Comparison of ENCODE assay signal across 8 cellular contexts in the genomic region with DNA sequence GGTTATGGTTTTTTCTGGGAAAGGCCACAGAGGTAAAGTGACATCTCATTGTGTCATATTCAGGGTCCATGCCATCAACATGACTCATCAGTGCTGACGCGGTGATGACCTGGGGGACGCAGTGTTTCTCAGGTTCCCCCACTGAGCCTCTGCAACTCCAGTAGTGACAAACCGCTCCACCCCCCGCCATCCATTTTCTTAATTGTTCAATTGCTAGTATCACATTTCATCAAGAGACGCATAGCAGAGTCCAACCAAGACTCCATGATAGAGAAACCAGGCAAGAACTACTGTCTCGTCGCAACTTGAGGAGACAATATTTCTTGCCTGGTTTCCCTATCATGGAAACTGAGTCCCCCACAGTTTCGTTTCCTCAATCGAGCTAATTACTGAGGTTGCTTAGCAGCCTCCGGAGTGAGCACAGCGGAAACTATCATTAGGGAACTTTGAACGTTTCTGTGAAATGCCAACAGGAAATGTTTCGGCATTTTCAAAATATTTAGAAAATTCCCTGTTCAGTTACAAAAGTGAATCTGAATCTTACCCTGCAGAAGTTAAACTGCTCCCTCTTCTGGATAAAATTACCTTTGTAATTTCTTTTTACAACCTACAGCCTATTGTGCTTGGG. TPM values are rescaled to one million over a fixed set of nuclear protein-coding genes. Genes with fewer than 3 reads are reported as not detected.
DNase-seq lines count a peak whose midpoint lies in the region; ATAC-seq and TF ChIP-seq lines count a peak whose summit lies in the region.

No MANE protein-coding gene starts in this region.

- H3K4me3 Mint-ChIP-seq in activated CD8-positive, alpha-beta T cell treated with anti-CD3 and anti-CD28 coated beads, Interleukin-2, amount 10 ng/mL, durations not matched to agents 7 days and 5 days, result peak overlapping the region; percentile 55
- no peak overlapping the region for H3K4me3 Mint-ChIP-seq in endothelial cell (ENCODE audit: unreplicated experiment)
- peak overlapping the region; percentile 68 to 90 (median 78) for H3K4me3 Mint-ChIP-seq in naive B cell
- peak overlapping the region; percentile 66 to 86 for H3K4me3 Mint-ChIP-seq in stimulated activated naive CD8-positive, alpha-beta T cell treated with anti-CD3 and anti-CD28 coated beads, Interleukin-15, amount 100 ng/mL, for 72 hours

- no peaks in the 10 kb centered on the region for H3K9me3 Mint-ChIP-seq in activated CD8-positive, alpha-beta T cell treated with anti-CD3 and anti-CD28 coated beads, Interleukin-2, amount 10 ng/mL, durations not matched to agents 7 days and 5 days (ENCODE audit: insufficient read depth)
- H3K9me3 Mint-ChIP-seq in endothelial cell (ENCODE audit: unreplicated experiment), result no peaks in the 10 kb centered on the region
- peaks cover 0 to 4% (median 3%) of the 10 kb centered on the region in 7 donors for H3K9me3 Mint-ChIP-seq in naive B cell
- no peaks in the 10 kb centered on the region for H3K9me3 Mint-ChIP-seq in stimulated activated naive CD8-positive, alpha-beta T cell treated with anti-CD3 and anti-CD28 coated beads, Interleukin-15, amount 100 ng/mL, for 72 hours

- POLR2A ChIA-PET in activated CD8-positive, alpha-beta T cell treated with anti-CD3 and anti-CD28 coated beads, Interleukin-2, amount 10 ng/mL, durations not matched to agents 7 days and 5 days (lab: Charles Lee), result interaction anchor here (1.2 to 3.2 kb wide), 2 partner anchors 15 to 38 kb away, joined by 4 to 18 read pairs; no protein-coding TSS in a partner anchor

- H3K4me1 Mint-ChIP-seq in activated CD8-positive, alpha-beta T cell treated with anti-CD3 and anti-CD28 coated beads, Interleukin-2, amount 10 ng/mL, durations not matched to agents 7 days and 5 days (ENCODE audit: low read depth), result peaks cover 76% of the 10 kb centered on the region
- peaks cover 54% of the 10 kb centered on the region for H3K4me1 Mint-ChIP-seq in endothelial cell (ENCODE audit: unreplicated experiment)
- peaks cover 38 to 69% (median 64%) of the 10 kb centered on the region in 3 donors for H3K4me1 Mint-ChIP-seq in naive B cell
- peaks cover 74% of the 10 kb centered on the region for H3K4me1 Mint-ChIP-seq in stimulated activated naive CD8-positive, alpha-beta T cell treated with anti-CD3 and anti-CD28 coated beads, Interleukin-15, amount 100 ng/mL, for 72 hours

- peak overlapping the region; percentile 91 for H3K27ac Mint-ChIP-seq in activated CD8-positive, alpha-beta T cell treated with anti-CD3 and anti-CD28 coated beads, Interleukin-2, amount 10 ng/mL, durations not matched to agents 7 days and 5 days
- H3K27ac Mint-ChIP-seq in endothelial cell (ENCODE audit: unreplicated experiment) (peak overlapping the region; percentile 94), naive B cell (peak overlapping the region; percentile 93 to 98 (median 96))
- peak overlapping the region; percentile 98 for H3K27ac Mint-ChIP-seq in stimulated activated naive CD8-positive, alpha-beta T cell treated with anti-CD3 and anti-CD28 coated beads, Interleukin-15, amount 100 ng/mL, for 72 hours

- TF ChIP-seq CTCF in endothelial cell (IDR thresholded peaks at IDR 0.05; ENCODE audit: unreplicated experiment), result peak; percentile 22

- peak; percentile 14 for DNase-seq in NCI-H146 (lab: John Stamatoyannopoulos, UW)
- no peak for DNase-seq in NCI-H146 treated with DMSO at 0.1 percent for 48 hours (lab: John Stamatoyannopoulos, UW; ENCODE audit: unreplicated experiment)
- DNase-seq in NCI-H2171 treated with DMSO at 0.1 percent for 48 hours (lab: John Stamatoyannopoulos, UW), result peak; percentile 45
- DNase-seq in activated CD8-positive, alpha-beta T cell treated with anti-CD3 and anti-CD28 coated beads, Interleukin-2, amount 10 ng/mL, durations not matched to agents 7 days and 5 days, result peak; percentile 87
- DNase-seq in endothelial cell (ENCODE audit: low spot score), result no peak
- peak; percentile 73 for DNase-seq in naive B cell
- peak; percentile 70 to 91 for DNase-seq in stimulated activated naive CD8-positive, alpha-beta T cell treated with anti-CD3 and anti-CD28 coated beads, Interleukin-15, amount 100 ng/mL, for 72 hours
- DNase-seq in NCI-H1092 treated with DMSO at 0.1 percent for 48 hours (lab: John Stamatoyannopoulos, UW), result no peak

- CTCF ChIA-PET in activated CD8-positive, alpha-beta T cell treated with anti-CD3 and anti-CD28 coated beads, Interleukin-2, amount 10 ng/mL, durations not matched to agents 7 days and 5 days (lab: Charles Lee), result interaction anchor here (0.7 to 5.9 kb wide), 14 partner anchors 8 to 136 kb away, joined by 3 to 39 read pairs (median 4); no protein-coding TSS in a partner anchor

- peaks cover 3% of the 10 kb centered on the region for H3K36me3 Mint-ChIP-seq in activated CD8-positive, alpha-beta T cell treated with anti-CD3 and anti-CD28 coated beads, Interleukin-2, amount 10 ng/mL, durations not matched to agents 7 days and 5 days (ENCODE audit: low read depth)
- H3K36me3 Mint-ChIP-seq in endothelial cell (ENCODE audit: low read depth, unreplicated experiment) (no peaks in the 10 kb centered on the region), naive B cell (peaks cover 19 to 23% of the 10 kb centered on the region in 2 donors)

- ATAC-seq in activated CD8-positive, alpha-beta T cell treated with anti-CD3 and anti-CD28 coated beads, Interleukin-2, amount 10 ng/mL, durations not matched to agents 7 days and 5 days, result peak; percentile 57
- ATAC-seq in naive B cell (ENCODE audit: low read depth in 2 of 2), result peak; percentile 47 to 64
- peak; percentile 74 for ATAC-seq in stimulated activated naive CD8-positive, alpha-beta T cell treated with anti-CD3 and anti-CD28 coated beads, Interleukin-15, amount 100 ng/mL, for 72 hours

- no peaks in the 10 kb centered on the region for H3K27me3 Mint-ChIP-seq in activated CD8-positive, alpha-beta T cell treated with anti-CD3 and anti-CD28 coated beads, Interleukin-2, amount 10 ng/mL, durations not matched to agents 7 days and 5 days (ENCODE audit: low read depth)
- H3K27me3 Mint-ChIP-seq in endothelial cell (ENCODE audit: unreplicated experiment), result peaks cover 5% of the 10 kb centered on the region
- H3K27me3 Mint-ChIP-seq in naive B cell, result no peaks in the 10 kb centered on the region
- H3K27me3 Mint-ChIP-seq in stimulated activated naive CD8-positive, alpha-beta T cell treated with anti-CD3 and anti-CD28 coated beads, Interleukin-15, amount 100 ng/mL, for 72 hours, result no peaks in the 10 kb centered on the region

RNA-seq across cellular contexts. Expression of gene SERPINB1, which starts 12.2 kb away (rescaled TPM):
- total RNA-seq in activated CD8-positive, alpha-beta T cell treated with anti-CD3 and anti-CD28 coated beads, Interleukin-2, amount 10 ng/mL, durations not matched to agents 7 days and 5 days, result 10 to 100 TPM; 55.1 to 57.1 TPM
- 16.6 TPM for total RNA-seq in endothelial cell (ENCODE audit: unreplicated experiment)
- polyA plus RNA-seq in naive B cell (ENCODE audit: low read depth in 6 of 6), result 100 to 1,000 TPM in 2 of 6 donors, 10 to 100 TPM in 4; 84.7 to 107 (median 93.7) TPM

RNA-seq across cellular contexts. Expression of gene SERPINB9, which starts 49.2 kb away (rescaled TPM):
- 10 to 100 TPM; 36.9 to 38.1 TPM for total RNA-seq in activated CD8-positive, alpha-beta T cell treated with anti-CD3 and anti-CD28 coated beads, Interleukin-2, amount 10 ng/mL, durations not matched to agents 7 days and 5 days
- total RNA-seq in endothelial cell (ENCODE audit: unreplicated experiment), result 23.0 TPM
- 10 to 100 TPM; 18.2 to 35.2 (median 27.7) TPM for polyA plus RNA-seq in naive B cell (ENCODE audit: low read depth in 6 of 6)

Comparison
In these comparisons a context has a peak if more than half of its experiments do, and no peak if none do; other contexts are left out.
1. DNase-seq: peak in NCI-H146 (single experiment), NCI-H2171 treated with DMSO at 0.1 percent for 48 hours (single experiment), activated CD8-positive, alpha-beta T cell treated with anti-CD3 and anti-CD28 coated beads, Interleukin-2, amount 10 ng/mL, durations not matched to agents 7 days and 5 days (single experiment), naive B cell (single experiment) and stimulated activated naive CD8-positive, alpha-beta T cell treated with anti-CD3 and anti-CD28 coated beads, Interleukin-15, amount 100 ng/mL, for 72 hours (2 of 2); none in NCI-H146 treated with DMSO at 0.1 percent for 48 hours (single experiment), endothelial cell (single experiment) and NCI-H1092 treated with DMSO at 0.1 percent for 48 hours (single experiment).
2. Peak in every context shown above with its lines, with median percentiles within 50 percentile points of each other: ATAC-seq and H3K27ac Mint-ChIP-seq.